In genomic region chr4:3929431-3929830, GRCh38 we compare ENCODE assay signal across 7 cellular contexts.
DNase-seq lines count a peak whose midpoint lies in the region; ATAC-seq and TF ChIP-seq lines count a peak whose summit lies in the region.
"Not testable (repeated sequence)": the region's sequence is repeated elsewhere in the genome, so short reads cannot be mapped to it uniquely, and the experiment has no call there.

No MANE protein-coding gene starts in this region.

- H4K8ac ChIP-seq in mesendoderm (ENCODE audit: low read depth, low read length); trophoblast cell (ENCODE audit: low read depth, low read length): not testable (repeated sequence)

- H3K4me1 ChIP-seq in endodermal cell (ENCODE audit: control insufficient read depth, insufficient read depth, low read length); mesendoderm (ENCODE audit: control insufficient read depth, low read depth, low read length): not testable (repeated sequence)
- peaks cover 12% of the 10 kb centered on the region in 2 experiments for H3K4me1 ChIP-seq in trophoblast cell (ENCODE audit: control insufficient read depth in 1 of 2, insufficient read depth in 2 of 2, low read length in 2 of 2)

- peak overlapping the region; percentile 55 for H4K91ac ChIP-seq in trophoblast cell (ENCODE audit: low read depth, low read length)

- H3K9me3 ChIP-seq in endodermal cell (ENCODE audit: control insufficient read depth, low read length); trophoblast cell (ENCODE audit: insufficient read depth, low read depth, low read length): not testable (repeated sequence)

- not testable (repeated sequence) for H2BK12ac ChIP-seq in trophoblast cell (ENCODE audit: low read length)

- peak overlapping the region; percentile 85 for H3K56ac ChIP-seq in mesendoderm (ENCODE audit: low read length)

- H3K23ac ChIP-seq in mesendoderm (ENCODE audit: low read length); trophoblast cell (ENCODE audit: low read length): not testable (repeated sequence)

- peak overlapping the region; percentile 73 for H2BK5ac ChIP-seq in mesendoderm (ENCODE audit: low read length)
- H2BK5ac ChIP-seq in trophoblast cell (ENCODE audit: low read depth, low read length, poor library complexity) = not testable (repeated sequence)

- CTCF ChIA-PET in WTC11 (lab: Charles Lee) = not testable (repeated sequence)

- H3K14ac ChIP-seq in trophoblast cell (ENCODE audit: low read length) = not testable (repeated sequence)

- not testable (repeated sequence) for H3K79me2 ChIP-seq in mesendoderm (ENCODE audit: control insufficient read depth, insufficient read depth, low read length); trophoblast cell (ENCODE audit: control insufficient read depth, insufficient read depth, low read length, poor library complexity)

- peak overlapping the region; percentile 98 for H3K18ac ChIP-seq in mesendoderm (ENCODE audit: low read length)
- H3K18ac ChIP-seq in trophoblast cell (ENCODE audit: low read length) = not testable (repeated sequence)

- H4K5ac ChIP-seq in mesendoderm (ENCODE audit: low read length) = not testable (repeated sequence)

- POLR2A ChIA-PET in WTC11 (lab: Charles Lee) = not testable (repeated sequence)

- peaks cover 21% of the 10 kb centered on the region for H3K27me3 Mint-ChIP-seq in WTC11 (ENCODE audit: low read depth)
- not testable (repeated sequence) for H3K27me3 Mint-ChIP-seq in endodermal cell (ENCODE audit: insufficient read depth)

- not testable (repeated sequence) for H3K4me2 ChIP-seq in mesendoderm (ENCODE audit: low read length); trophoblast cell (ENCODE audit: low read length)

- in situ Hi-C loops in G401 (cut with HindIII; ENCODE audit: low sequenced_read_pairs); astrocyte of the cerebellum (cut with HindIII; ENCODE audit: low sequenced_read_pairs): not testable (repeated sequence)

- not testable (repeated sequence) for H2AFZ ChIP-seq in trophoblast cell (ENCODE audit: insufficient read depth, low read length, poor library complexity)

- not testable (repeated sequence) for H3K4me3 ChIP-seq in astrocyte of the cerebellum (ENCODE audit: low read depth, low read length); mesendoderm (ENCODE audit: low read length); trophoblast cell (ENCODE audit: low read depth, low read length)
- H3K4me3 ChIP-seq in endodermal cell (ENCODE audit: low read length) = peak overlapping the region; percentile 93

- peak overlapping the region; percentile 100 for H3K4ac ChIP-seq in mesendoderm (ENCODE audit: low read depth, low read length)
- H3K4ac ChIP-seq in trophoblast cell (ENCODE audit: low read depth, low read length) = not testable (repeated sequence)

- not testable (repeated sequence) for ATAC-seq in WTC11

- not testable (repeated sequence) for H3K79me1 ChIP-seq in mesendoderm (ENCODE audit: low read length); trophoblast cell (ENCODE audit: low read length)

- H3K36me3 Mint-ChIP-seq in WTC11; endodermal cell (ENCODE audit: low read depth): not testable (repeated sequence)

- 63 to 64% methylated on average over 4 to 8 of the region's 8 CpGs for WGBS in endodermal cell (ENCODE audit: insufficient coverage in 1 of 2, insufficient read length in 1 of 2), 2 experiments
- no CpG with 5 or more reads among the region's 8 CpGs for WGBS in mesendoderm (ENCODE audit: extremely low coverage, insufficient coverage, low lambda C conversion rate)
- WGBS in trophoblast cell (ENCODE audit: extremely low coverage, insufficient coverage, insufficient read length) = no CpG with 5 or more reads among the region's 8 CpGs

- H3K36me3 ChIP-seq in endodermal cell (ENCODE audit: control insufficient read depth, insufficient read depth, low read length) = peaks cover 10% of the 10 kb centered on the region
- not testable (repeated sequence) for H3K36me3 ChIP-seq in mesendoderm (ENCODE audit: control insufficient read depth, insufficient read depth, low read length); trophoblast cell (ENCODE audit: control insufficient read depth in 1 of 2, insufficient read depth in 2 of 2, low read length in 2 of 2)

- TF ChIP-seq CTCF in WTC11 (IDR thresholded peaks at IDR 0.05); astrocyte of the cerebellum (IDR thresholded peaks at IDR 0.05; ENCODE audit: low read depth, low read length, missing control alignments); endodermal cell (conservative IDR thresholded peaks at IDR 0.05): not testable (repeated sequence)

- H3K9me3 Mint-ChIP-seq in WTC11, endodermal cell: not testable (repeated sequence)

- H2AK5ac ChIP-seq in mesendoderm (ENCODE audit: low read length); trophoblast cell (ENCODE audit: low read length): not testable (repeated sequence)

- peak overlapping the region; percentile 52 for H3K4me3 Mint-ChIP-seq in WTC11
- H3K4me3 Mint-ChIP-seq in endodermal cell = not testable (repeated sequence)

- not testable (repeated sequence) for H3K27me3 ChIP-seq in endodermal cell (ENCODE audit: control insufficient read depth, insufficient read depth, low read length, poor library complexity, severe bottlenecking); mesendoderm (ENCODE audit: insufficient read depth, low read length, poor library complexity); trophoblast cell (ENCODE audit: insufficient read depth, low read length)

- H3K27ac Mint-ChIP-seq in WTC11 = 0 out of 2 replicates have a peak overlapping the region, but pooled peaks have one; percentile 31
- H3K27ac Mint-ChIP-seq in endodermal cell = not testable (repeated sequence)

- H3K9ac ChIP-seq in endodermal cell (ENCODE audit: extremely low read depth, low read length, poor library complexity, severe bottlenecking) (peak overlapping the region; percentile 95), mesendoderm (ENCODE audit: low read length) (peak overlapping the region; percentile 52)
- H3K9ac ChIP-seq in trophoblast cell (ENCODE audit: low read length) = not testable (repeated sequence)

- H3K4me1 Mint-ChIP-seq in WTC11 = not testable (repeated sequence)
- peaks cover 28% of the 10 kb centered on the region for H3K4me1 Mint-ChIP-seq in endodermal cell

- H4K12ac ChIP-seq in trophoblast cell (ENCODE audit: low read depth, low read length) = not testable (repeated sequence)

- H2BK120ac ChIP-seq in mesendoderm (ENCODE audit: low read depth, low read length) = peak overlapping the region; percentile 96
- H2BK120ac ChIP-seq in trophoblast cell (ENCODE audit: insufficient read depth, low read length, poor library complexity) = not testable (repeated sequence)

- not testable (repeated sequence) for H3K27ac ChIP-seq in endodermal cell (ENCODE audit: low read depth, low read length)
- H3K27ac ChIP-seq in mesendoderm (ENCODE audit: low read depth, low read length) (peak overlapping the region; percentile 63), trophoblast cell (ENCODE audit: low read depth, low read length) (peak overlapping the region; percentile 65)

- H2BK15ac ChIP-seq in mesendoderm (replicated peaks; ENCODE audit: low read depth) = not testable (repeated sequence)

- DNase-seq in G401 (ENCODE audit: low spot score) = peak; percentile 52
- peak; percentile 5 for DNase-seq in M059J (ENCODE audit: low read depth)
- DNase-seq in WTC11 (ENCODE audit: low spot score); mesendoderm: not testable (repeated sequence)
- DNase-seq in astrocyte of the cerebellum (ENCODE audit: low read depth) = peak; percentile 35
- peak; percentile 35 for DNase-seq in endodermal cell
- DNase-seq in trophoblast cell = peak; percentile 18 to 22
